In the genomic region with DNA sequence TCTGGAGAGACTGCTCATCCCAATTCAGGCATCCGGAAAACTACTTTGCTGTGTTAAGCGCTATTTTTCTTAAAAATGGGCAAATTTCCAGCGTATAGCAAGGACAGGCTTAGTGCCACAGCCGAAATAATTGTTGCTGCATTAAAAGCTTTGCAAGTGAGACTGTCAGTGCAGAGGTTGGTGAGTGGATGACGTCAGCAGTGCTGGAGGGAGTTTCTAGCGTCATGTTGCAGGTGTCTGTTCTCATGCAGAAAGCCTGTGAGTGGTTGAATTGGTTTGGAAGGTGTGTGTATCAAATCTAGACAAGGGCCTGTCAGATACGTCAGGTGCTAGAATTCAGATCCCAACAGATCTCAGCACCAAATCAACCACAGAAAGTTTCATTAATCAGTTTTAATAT, we compare ENCODE assay signal across 21 cellular contexts.
DNase-seq lines count a peak whose midpoint lies in the region; TF ChIP-seq lines count a peak whose summit lies in the region.
"Had no signal": no experiment of that assay in that cellular context is flagged by ENCODE, and none has a peak within 500 bp of the region (broad histone marks: within the 10 kb centered on the region; RNA-seq: fewer than 3 reads in every experiment).

No MANE protein-coding gene starts in this region.

- no peak overlapping the region for H3K4me3 ChIP-seq in AG04450 (ENCODE audit: low read depth, low read length)
- H3K4me3 ChIP-seq: GM12878 had no signal

- TF ChIP-seq CTCF in AG04450 (IDR thresholded peaks at IDR 0.05; ENCODE audit: low read depth, low read length): no peak
- TF ChIP-seq CTCF in chondrocyte (IDR thresholded peaks at IDR 0.05): no peak

- no peaks in the 10 kb centered on the region for H3K9me3 Mint-ChIP-seq in chondrocyte (ENCODE audit: low read depth)
- H3K9me3 Mint-ChIP-seq: CD4-positive, alpha-beta T cell had no signal

- no peak overlapping the region for H3K4me3 Mint-ChIP-seq in chondrocyte (ENCODE audit: unreplicated experiment)
- H3K4me3 Mint-ChIP-seq: CD4-positive, alpha-beta T cell had no signal

- peak overlapping the region; percentile 39 for H3K27ac Mint-ChIP-seq in chondrocyte (ENCODE audit: unreplicated experiment)
- H3K27ac Mint-ChIP-seq: CD4-positive, alpha-beta T cell had no signal

- no peaks in the 10 kb centered on the region for H3K27me3 Mint-ChIP-seq in chondrocyte (ENCODE audit: low read depth)
- H3K27me3 Mint-ChIP-seq: CD4-positive, alpha-beta T cell had no signal

- H3K27ac ChIP-seq in AG04450 (ENCODE audit: low read depth, low read length): peak overlapping the region; percentile 13
- H3K27ac ChIP-seq: 22Rv1 had no signal

- H3K36me3 Mint-ChIP-seq in chondrocyte (ENCODE audit: low read depth): peaks cover 16% of the 10 kb centered on the region

- H3K27me3 ChIP-seq in AG04450 (ENCODE audit: control insufficient read depth, insufficient read depth, low read length): no peaks in the 10 kb centered on the region
- H3K27me3 ChIP-seq: BE2C had no signal

- CTCF ChIA-PET in AG04450 (lab: Charles Lee): no interaction called here

- H3K4me1 Mint-ChIP-seq in chondrocyte (ENCODE audit: low read depth): peaks cover 34% of the 10 kb centered on the region

- H3K9me3 ChIP-seq in AG04450 (ENCODE audit: control insufficient read depth, insufficient read depth, low read length): no peaks in the 10 kb centered on the region
- H3K9me3 ChIP-seq: BE2C had no signal

- DNase-seq in DMS53 (lab: John Stamatoyannopoulos, UW): peak; percentile 42
- DNase-seq in DMS53 treated with DMSO at 0.1 percent for 48 hours (lab: John Stamatoyannopoulos, UW; ENCODE audit: unreplicated experiment): no peak
- DNase-seq in AG04450 (ENCODE audit: low read depth, low spot score): no peak
- peak; percentile 78 for DNase-seq in NCI-H2107 (lab: John Stamatoyannopoulos, UW)
- DNase-seq in chondrocyte (ENCODE audit: low spot score): no peak
- no peak for DNase-seq in occipital lobe (lab: John Stamatoyannopoulos, UW)
- no peak for DNase-seq in SIG-M5 treated with dmso at 0.1 percent for 504 hours (lab: John Stamatoyannopoulos, UW; ENCODE audit: unreplicated experiment)
- no peak for DNase-seq in NCI-H1048 (lab: John Stamatoyannopoulos, UW)
- DNase-seq: BE2C; Calu3; CD4-positive, alpha-beta T cell; DND-41; GOT3; Karpas-422; NCI-H1436; NCI-H2171 treated with DMSO at 0.1 percent for 48 hours; NCI-H524 treated with DMSO at 0.1 percent for 48 hours; NK-92 treated with Interleukin-12 subunit alpha and Interleukin-12 subunit beta, amount 100 ng/mL, for 24 hours; T-helper 1 cell had no signal

- POLR2A ChIA-PET in AG04450 (lab: Yijun Ruan, JAX): no interaction called here

Comparison
In these comparisons a context has a peak if more than half of its experiments do, and no peak if none do; other contexts are left out.
1. DNase-seq: peak in DMS53 (single experiment) and NCI-H2107 (single experiment); none in DMS53 treated with DMSO at 0.1 percent for 48 hours (single experiment), AG04450 (single experiment), chondrocyte (single experiment), occipital lobe (single experiment), SIG-M5 treated with dmso at 0.1 percent for 504 hours (single experiment) and NCI-H1048 (single experiment).